ENCODE assay signal across 8 cellular contexts in the genomic region with DNA sequence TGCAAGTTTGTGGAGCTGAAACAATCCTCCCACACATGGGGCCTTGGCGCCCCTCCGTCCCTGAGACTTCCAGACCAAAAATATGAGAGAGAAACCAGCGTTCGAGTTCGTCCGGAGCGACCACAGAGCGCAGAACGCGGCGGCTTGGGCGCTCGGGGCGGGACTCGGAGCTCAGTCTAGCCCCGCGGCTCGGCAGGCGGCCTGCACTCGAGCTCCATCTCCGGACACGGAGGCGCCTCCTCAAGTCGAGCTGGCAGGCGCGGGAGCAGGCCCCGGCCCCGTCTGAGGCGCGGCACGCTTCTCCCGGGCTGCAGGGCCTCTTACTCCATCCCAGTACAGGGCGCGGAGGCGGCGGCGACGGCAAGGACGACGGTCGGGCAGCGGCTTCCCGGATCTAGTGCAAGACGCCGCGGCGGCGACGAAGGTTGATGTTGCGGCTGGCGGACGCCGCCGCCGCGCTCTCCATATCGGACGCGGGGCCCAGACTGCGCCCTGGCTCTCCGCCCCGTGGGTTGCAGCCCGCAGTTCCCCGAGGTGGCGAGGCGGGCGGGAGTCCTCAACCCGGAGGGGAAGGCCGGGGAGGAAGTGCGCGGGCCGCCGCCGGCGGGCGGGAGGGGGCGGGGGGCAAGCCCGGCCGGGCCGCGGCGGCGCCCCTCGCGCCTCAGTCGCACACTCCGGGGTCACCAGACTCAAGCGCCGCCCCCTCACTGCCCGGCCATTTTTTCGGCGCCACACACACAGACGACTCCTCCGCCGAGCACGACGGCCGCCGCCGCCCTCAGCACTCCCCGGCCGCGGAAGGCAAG. TPM values are rescaled to one million over a fixed set of nuclear protein-coding genes. Genes with fewer than 3 reads are reported as not detected.
DNase-seq lines count a peak whose midpoint lies in the region; ATAC-seq and TF ChIP-seq lines count a peak whose summit lies in the region.

No MANE protein-coding gene starts in this region.

- POLR2A ChIA-PET in Panc1 (lab: Charles Lee), result interaction anchor here (0.8 to 0.9 kb wide), 3 partner anchors 45 to 196 kb away, joined by 4 to 15 read pairs (median 11); no protein-coding TSS in a partner anchor

- WGBS in ovary, 3 donors, result 0 to 1% (median 0%) methylated on average over 66 to 102 of the region's 103 CpGs
- WGBS in tibial nerve, 2 donors, result 0 to 2% methylated on average over 22 to 23 of the region's 103 CpGs

- BruUV-seq in Panc1 (replicated peaks; lab: Mats Ljungman, UMichigan), result no TSS peak

- H3K27ac Mint-ChIP-seq in activated naive CD8-positive, alpha-beta T cell, result peak overlapping the region; percentile 99

- peak; percentile 20 for TF ChIP-seq POLR2A in ovary (IDR thresholded peaks at IDR 0.05)
- TF ChIP-seq POLR2A in tibial nerve (IDR thresholded peaks at IDR 0.05), result peak in 1 of 2 donors; percentile 4

- DNase-seq in DMS 273 treated with DMSO at 0.1 percent for 48 hours (lab: John Stamatoyannopoulos, UW) (peak; percentile 44), HK-2 (ENCODE audit: unreplicated experiment) (peak; percentile 63), Panc1 (ENCODE audit: low read depth, low spot score) (no peak), Right ventricle myocardium inferior (ENCODE audit: missing footprints) (peak; percentile 93), ovary (peak in 4 of 5 donors; percentile 81 to 89 (median 84)), tibial nerve (ENCODE audit: low spot score in 2 of 2) (peak; percentile 67 to 77)

- peaks cover 49% of the 10 kb centered on the region for H3K4me1 Mint-ChIP-seq in activated naive CD8-positive, alpha-beta T cell (ENCODE audit: low read depth)

- H3K27me3 Mint-ChIP-seq in activated naive CD8-positive, alpha-beta T cell, result no peaks in the 10 kb centered on the region

- H3K36me3 ChIP-seq in Panc1 (ENCODE audit: control insufficient read depth, insufficient read depth, low read length), result no peaks in the 10 kb centered on the region; the same call in 1 of the 2 replicates
- no peaks in the 10 kb centered on the region for H3K36me3 ChIP-seq in ovary
- no peaks in the 10 kb centered on the region for H3K36me3 ChIP-seq in tibial nerve

- H3K27me3 ChIP-seq in Panc1 (ENCODE audit: control insufficient read depth, insufficient read depth, low read length) (no peaks in the 10 kb centered on the region), ovary (no peaks in the 10 kb centered on the region), tibial nerve (no peaks in the 10 kb centered on the region)

- no peak for TF ChIP-seq CTCF in Panc1 (IDR thresholded peaks at IDR 0.05)
- TF ChIP-seq CTCF in ovary (IDR thresholded peaks at IDR 0.05), result no peak
- TF ChIP-seq CTCF in tibial nerve (IDR thresholded peaks at IDR 0.05), result no peak

- CTCF ChIA-PET in Panc1 (lab: Charles Lee), result interaction anchor here (0.6 kb wide), 3 partner anchors 16 to 25 kb away, joined by 5 to 10 read pairs (median 7); no protein-coding TSS in a partner anchor

- intact Hi-C loops in Panc1 (cut with micrococcal nuclease; ENCODE audit: unreplicated experiment) (no loop called here), Right ventricle myocardium inferior (cut with DNase I) (loop anchor here (1.0 to 5.0 kb wide), 4 partner anchors 33 to 557 kb away; partner anchors contain the start of genes PCCB and STAG1), ovary (cut with DNase I) (loop anchor here in 1 of 4 donors (1.0 to 5.0 kb wide), 2 partner anchors 52 to 557 kb away; partner anchors contain the start of gene STAG1)

- H3K27ac ChIP-seq in Panc1 (ENCODE audit: low read length), result peak overlapping the region; percentile 100
- H3K27ac ChIP-seq in ovary, result peak overlapping the region; percentile 99 to 100
- H3K27ac ChIP-seq in tibial nerve, result peak overlapping the region; percentile 97 to 100 (median 99)

- H3K4me3 Mint-ChIP-seq in activated naive CD8-positive, alpha-beta T cell, result peak overlapping the region; percentile 99

- H3K9me3 Mint-ChIP-seq in activated naive CD8-positive, alpha-beta T cell (ENCODE audit: low read depth), result no peaks in the 10 kb centered on the region

- peaks cover 7% of the 10 kb centered on the region for H3K36me3 Mint-ChIP-seq in activated naive CD8-positive, alpha-beta T cell

- H3K4me1 ChIP-seq in Panc1 (ENCODE audit: control insufficient read depth, insufficient read depth, low read length) (peaks cover 14% of the 10 kb centered on the region), ovary (ENCODE audit: insufficient read depth) (peaks cover 7% of the 10 kb centered on the region), tibial nerve (peaks cover 0 to 41% (median 35%) of the 10 kb centered on the region in 4 donors)

- peak; percentile 40 for ATAC-seq in GM19455 (IDR thresholded peaks at IDR 0.05; ENCODE audit: unreplicated experiment)
- peak; percentile 71 for ATAC-seq in Panc1
- peak; percentile 49 for ATAC-seq in Right ventricle myocardium inferior

- H3K4me3 ChIP-seq in Panc1 (ENCODE audit: low read depth in 2 of 2, low read length in 2 of 2) (peak overlapping the region; percentile 97), ovary (peak overlapping the region; percentile 92), tibial nerve (peak overlapping the region; percentile 80 to 95 (median 91))

- H3K9me3 ChIP-seq in Panc1 (ENCODE audit: control insufficient read depth, insufficient read depth, low read depth, low read length) (no peaks in the 10 kb centered on the region), ovary (no peaks in the 10 kb centered on the region), tibial nerve (no peaks in the 10 kb centered on the region)

- no peak for TF ChIP-seq EP300 in ovary (IDR thresholded peaks at IDR 0.05)
- peak in 1 of 2 donors; percentile 67 for TF ChIP-seq EP300 in tibial nerve (IDR thresholded peaks at IDR 0.05)

- in situ Hi-C loops in Panc1 (cut with HindIII; ENCODE audit: low pct_unique_long_range_greater_than_20kb, low sequenced_read_pairs), result no loop called here

RNA-seq across cellular contexts. Expression of gene MSL2, which starts 0.7 kb away (rescaled TPM):
- total RNA-seq in Panc1 (2021; ENCODE audit: unreplicated experiment), result 35.6 TPM
- 23.7 TPM for polyA plus RNA-seq in Panc1 (2012; ENCODE audit: insufficient read length)
- 23.2 TPM for total RNA-seq in Right ventricle myocardium inferior
- total RNA-seq in ovary, result 10 to 100 TPM; 20.1 to 47.9 (median 39.4) TPM
- 10 to 100 TPM; 14.3 to 39.6 TPM for polyA plus RNA-seq in ovary
- total RNA-seq in tibial nerve, result 10 to 100 TPM; 19.8 to 53.4 (median 44.5) TPM

RNA-seq across cellular contexts. Expression of gene PCCB, which starts 54.7 kb away (rescaled TPM):
- total RNA-seq in Panc1 (2021; ENCODE audit: unreplicated experiment) (63.4 TPM), Right ventricle myocardium inferior (98.6 TPM), ovary (10 to 100 TPM in 6 of 7 donors, 1 to 10 TPM in 1; 8.2 to 26.5 (median 22.1) TPM), tibial nerve (10 to 100 TPM; 19.8 to 47.4 (median 27.8) TPM)
- 71.9 TPM for polyA plus RNA-seq in Panc1 (2012; ENCODE audit: insufficient read length)
- 100 to 1,000 TPM in 1 of 2 donors, 10 to 100 TPM in 1; 14.0 to 107 TPM for polyA plus RNA-seq in ovary
